Comparison of ENCODE assay signal across 15 cellular contexts in the genomic region with DNA sequence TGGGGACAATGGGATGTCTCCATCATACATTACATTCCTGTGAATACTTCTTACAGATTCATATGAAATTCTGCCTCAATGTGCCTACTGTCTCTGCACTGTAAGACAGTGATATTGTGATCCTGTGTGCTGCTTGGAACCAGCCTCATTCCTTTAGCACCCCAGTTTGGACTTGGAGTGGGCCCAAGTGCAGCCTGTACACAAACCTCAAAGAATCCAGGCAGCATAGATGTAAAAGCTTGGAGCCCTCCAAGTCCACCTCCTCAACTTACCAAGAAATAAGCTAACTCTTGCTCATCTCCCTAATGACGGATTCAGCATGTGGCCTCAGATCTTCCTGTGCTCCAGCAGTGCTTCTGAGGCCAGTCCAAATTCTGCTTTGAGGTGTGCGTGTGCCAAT. TPM values are rescaled to one million over a fixed set of nuclear protein-coding genes. Genes with fewer than 3 reads are reported as not detected.
"Had no signal": no experiment of that assay in that cellular context is flagged by ENCODE, and none has a peak within 500 bp of the region (broad histone marks: within the 10 kb centered on the region; RNA-seq: fewer than 3 reads in every experiment).

No MANE protein-coding gene starts in this region.

- ATAC-seq: left lung had no signal

- H3K4me3 ChIP-seq: adrenal gland, cardiac muscle cell, dorsolateral prefrontal cortex, esophagus muscularis mucosa, left lung had no signal

- DNase-seq: activated CD4-positive, CD25-positive, alpha-beta regulatory T cell treated with anti-CD3 and anti-CD28 coated beads, Interleukin-2, amount 50 U/mL, for 72 hours; activated CD8-positive, alpha-beta memory T cell treated with anti-CD3 and anti-CD28 coated beads, Interleukin-2, amount 50 U/mL, for 4 hours; activated naive CD4-positive, alpha-beta T cell treated with Interleukin-2 at 50 U/mL for 16 hours; adrenal gland; kidney; left lung; mammary epithelial cell; naive B cell; retina; stimulated activated naive CD4-positive, alpha-beta T cell; trophoblast cell had no signal

- H3K27me3 Mint-ChIP-seq: naive B cell had no signal

- H3K9me3 Mint-ChIP-seq: naive B cell had no signal

RNA-seq across cellular contexts. Expression of gene GRAP2, which starts 24.4 kb away (rescaled TPM):
- polyA plus RNA-seq: cardiac muscle cell had no signal

RNA-seq across cellular contexts. Expression of gene ENTHD1, which starts 31.7 kb away (rescaled TPM):
- total RNA-seq: cardiac muscle cell, dorsolateral prefrontal cortex, esophagus muscularis mucosa, kidney, mammary epithelial cell had no signal
- polyA plus RNA-seq: adrenal gland, cardiac muscle cell, mammary epithelial cell had no signal

RNA-seq across cellular contexts. Expression of gene TMA7B, which starts 34.9 kb away (rescaled TPM):
- total RNA-seq: adrenal gland, cardiac muscle cell, esophagus muscularis mucosa, mammary epithelial cell, subcutaneous adipose tissue had no signal
- polyA plus RNA-seq: cardiac muscle cell, mammary epithelial cell had no signal
